Comparison of ENCODE assay signal across 9 cellular contexts in genomic region chr4:1746265-1746691, GRCh38. TPM values are rescaled to one million over a fixed set of nuclear protein-coding genes. Genes with fewer than 3 reads are reported as not detected.
A peak's percentile ranks its signal among the peaks of the same experiment; 100 is the strongest.
DNase-seq lines count a peak whose midpoint lies in the region; ATAC-seq and TF ChIP-seq lines count a peak whose summit lies in the region.
"Had no signal": no experiment of that assay in that cellular context is flagged by ENCODE, and none has a peak within 500 bp of the region (broad histone marks: within the 10 kb centered on the region; RNA-seq: fewer than 3 reads in every experiment).

No MANE protein-coding gene starts in this region.

- H3K27ac Mint-ChIP-seq in HFFc6, result no peak overlapping the region
- H3K27ac Mint-ChIP-seq in endothelial cell (ENCODE audit: unreplicated experiment), result no peak overlapping the region
- H3K27ac Mint-ChIP-seq in naive thymus-derived CD4-positive, alpha-beta T cell, result no peak overlapping the region
- no peak overlapping the region for H3K27ac Mint-ChIP-seq in stimulated activated naive B cell treated with anti-CD40 and anti-IgM and Interleukin-4, amounts not matched to agents 10 μg/mL and 1 μg/mL and 100 μg/mL, for 72 hours
- H3K27ac Mint-ChIP-seq: IgD-negative memory B cell had no signal

- no peak overlapping the region for H3K27ac ChIP-seq in naive thymus-derived CD4-positive, alpha-beta T cell (ENCODE audit: low read depth, low read length)

- H3K36me3 Mint-ChIP-seq in HFFc6 (ENCODE audit: low read depth) (0 out of 2 replicates have a peak, but pooled peaks cover 4% of the 10 kb centered on the region), endothelial cell (ENCODE audit: low read depth, unreplicated experiment) (peaks cover 13% of the 10 kb centered on the region)
- peaks cover 0 to 8% (median 7%) of the 10 kb centered on the region in 5 donors for H3K36me3 Mint-ChIP-seq in naive thymus-derived CD4-positive, alpha-beta T cell
- H3K36me3 Mint-ChIP-seq in stimulated activated naive B cell treated with anti-CD40 and anti-IgM and Interleukin-4, amounts not matched to agents 10 μg/mL and 1 μg/mL and 100 μg/mL, for 72 hours, result peaks cover 18 to 23% of the 10 kb centered on the region in 2 donors

- H3K4me1 ChIP-seq in naive thymus-derived CD4-positive, alpha-beta T cell (ENCODE audit: control insufficient read depth in 2 of 2, insufficient read depth in 2 of 2, low read length in 2 of 2), result no peaks in the 10 kb centered on the region

- no peaks in the 10 kb centered on the region for H3K9me3 ChIP-seq in naive thymus-derived CD4-positive, alpha-beta T cell (ENCODE audit: control insufficient read depth in 2 of 3, low read length in 3 of 3)

- no peak overlapping the region for H3K4me3 ChIP-seq in naive thymus-derived CD4-positive, alpha-beta T cell (ENCODE audit: low read length)

- H3K27me3 Mint-ChIP-seq in HFFc6 (ENCODE audit: insufficient read depth) (peaks cover 2% of the 10 kb centered on the region; the same call in 1 of the 2 replicates), endothelial cell (ENCODE audit: unreplicated experiment) (peaks cover 6% of the 10 kb centered on the region)
- no peaks in the 10 kb centered on the region for H3K27me3 Mint-ChIP-seq in naive thymus-derived CD4-positive, alpha-beta T cell
- peaks cover 0 to 6% of the 10 kb centered on the region in 2 donors for H3K27me3 Mint-ChIP-seq in stimulated activated naive B cell treated with anti-CD40 and anti-IgM and Interleukin-4, amounts not matched to agents 10 μg/mL and 1 μg/mL and 100 μg/mL, for 72 hours

- H3K4me3 Mint-ChIP-seq in HFFc6 (no peak overlapping the region), endothelial cell (ENCODE audit: unreplicated experiment) (no peak overlapping the region)
- H3K4me3 Mint-ChIP-seq in naive thymus-derived CD4-positive, alpha-beta T cell, result no peak overlapping the region
- no peak overlapping the region for H3K4me3 Mint-ChIP-seq in stimulated activated naive B cell treated with anti-CD40 and anti-IgM and Interleukin-4, amounts not matched to agents 10 μg/mL and 1 μg/mL and 100 μg/mL, for 72 hours
- H3K4me3 Mint-ChIP-seq: IgD-negative memory B cell had no signal

- intact Hi-C loops in naive thymus-derived CD4-positive, alpha-beta T cell (cut with micrococcal nuclease), result loop anchor here in 1 of 2 donors (1.0 to 2.0 kb wide), 2 partner anchors 153 to 441 kb away; no protein-coding TSS in a partner anchor

- H3K9me3 Mint-ChIP-seq in HFFc6 (no peaks in the 10 kb centered on the region), endothelial cell (ENCODE audit: unreplicated experiment) (no peaks in the 10 kb centered on the region)
- H3K9me3 Mint-ChIP-seq in naive thymus-derived CD4-positive, alpha-beta T cell, result no peaks in the 10 kb centered on the region
- H3K9me3 Mint-ChIP-seq in stimulated activated naive B cell treated with anti-CD40 and anti-IgM and Interleukin-4, amounts not matched to agents 10 μg/mL and 1 μg/mL and 100 μg/mL, for 72 hours, result no peaks in the 10 kb centered on the region
- H3K9me3 Mint-ChIP-seq: IgD-negative memory B cell had no signal

- TF ChIP-seq CTCF in HFFc6 (IDR thresholded peaks at IDR 0.05) (peak; percentile 95), endothelial cell (IDR thresholded peaks at IDR 0.05; ENCODE audit: unreplicated experiment) (peak; percentile 97)

- peaks cover 0 to 36% (median 5%) of the 10 kb centered on the region in 3 experiments for H3K36me3 ChIP-seq in naive thymus-derived CD4-positive, alpha-beta T cell (ENCODE audit: control insufficient read depth in 2 of 3, insufficient read depth in 3 of 3, low read length in 3 of 3)

- DNase-seq in COR-L47 (lab: John Stamatoyannopoulos, UW), result peak; percentile 71
- peak; percentile 65 for DNase-seq in HFFc6
- peak; percentile 72 for DNase-seq in NCI-H69 (lab: John Stamatoyannopoulos, UW)
- peak; percentile 37 to 63 for DNase-seq in activated CD8-positive, alpha-beta memory T cell treated with anti-CD3 and anti-CD28 coated beads for 1 hour (ENCODE audit: extremely low read depth in 1 of 2, low read depth in 1 of 2)
- peak; percentile 98 for DNase-seq in endothelial cell (ENCODE audit: low spot score)
- peak; percentile 52 to 85 (median 60) for DNase-seq in naive thymus-derived CD4-positive, alpha-beta T cell
- DNase-seq in stimulated activated naive B cell treated with anti-CD40 and anti-IgM and Interleukin-4, amounts not matched to agents 10 μg/mL and 1 μg/mL and 100 μg/mL, for 72 hours, result peak; percentile 82

- CTCF ChIA-PET in naive thymus-derived CD4-positive, alpha-beta T cell (lab: Charles Lee), result interaction anchor here (1.1 to 2.7 kb wide), 4 partner anchors 53 to 154 kb away, joined by 4 to 32 read pairs (median 9); no protein-coding TSS in a partner anchor

- ATAC-seq in naive thymus-derived CD4-positive, alpha-beta T cell, result peak; percentile 68
- ATAC-seq in stimulated activated naive B cell treated with anti-CD40 and anti-IgM and Interleukin-4, amounts not matched to agents 10 μg/mL and 1 μg/mL and 100 μg/mL, for 72 hours (replicated peaks), result peak; percentile 87
- ATAC-seq in GM19324 (IDR thresholded peaks at IDR 0.05; ENCODE audit: low FRiP score, unreplicated experiment), result no peak

- POLR2A ChIA-PET in naive thymus-derived CD4-positive, alpha-beta T cell (lab: Charles Lee), result interaction anchor here (0.7 kb wide), 1 partner anchor 13 kb away, joined by 3 read pairs; no protein-coding TSS in a partner anchor

- no peaks in the 10 kb centered on the region for H3K4me1 Mint-ChIP-seq in HFFc6 (ENCODE audit: low read depth)
- H3K4me1 Mint-ChIP-seq in endothelial cell (ENCODE audit: unreplicated experiment), result no peaks in the 10 kb centered on the region
- H3K4me1 Mint-ChIP-seq in naive thymus-derived CD4-positive, alpha-beta T cell, result no peaks in the 10 kb centered on the region
- peaks cover 4 to 10% of the 10 kb centered on the region in 2 donors for H3K4me1 Mint-ChIP-seq in stimulated activated naive B cell treated with anti-CD40 and anti-IgM and Interleukin-4, amounts not matched to agents 10 μg/mL and 1 μg/mL and 100 μg/mL, for 72 hours
- H3K4me1 Mint-ChIP-seq: IgD-negative memory B cell had no signal

- no peaks in the 10 kb centered on the region for H3K27me3 ChIP-seq in naive thymus-derived CD4-positive, alpha-beta T cell (ENCODE audit: control insufficient read depth in 2 of 2, insufficient read depth in 2 of 2, low read length in 2 of 2)

RNA-seq across cellular contexts. Expression of gene TACC3, which starts 25.0 kb away (rescaled TPM):
- total RNA-seq in HFFc6 (2021; fragmentation: NEBNext Ultra II Directional; extraction: Animal tissue kit (Norgen Biotek cat#: 25700)), result 10 to 100 TPM; 44.2 to 95.3 (median 93.3) TPM
- 42.2 TPM for total RNA-seq in endothelial cell (ENCODE audit: unreplicated experiment)
- 100 to 1,000 TPM; 100 to 165 (median 162) TPM for total RNA-seq in naive thymus-derived CD4-positive, alpha-beta T cell
- polyA plus RNA-seq in naive thymus-derived CD4-positive, alpha-beta T cell, result 100 to 1,000 TPM in 1 of 2 donors, 10 to 100 TPM in 1; 70.5 to 100 TPM

RNA-seq across cellular contexts. Expression of gene TMEM129, which starts 25.2 kb away (rescaled TPM):
- total RNA-seq in HFFc6 (2021; fragmentation: NEBNext Ultra II Directional; extraction: Animal tissue kit (Norgen Biotek cat#: 25700)), result 10 to 100 TPM; 24.6 to 36.7 (median 27.7) TPM
- 27.2 TPM for total RNA-seq in endothelial cell (ENCODE audit: unreplicated experiment)
- total RNA-seq in naive thymus-derived CD4-positive, alpha-beta T cell, result 10 to 100 TPM; 20.0 to 41.1 (median 26.7) TPM
- polyA plus RNA-seq in naive thymus-derived CD4-positive, alpha-beta T cell, result 10 to 100 TPM; 34.9 to 44.7 TPM

RNA-seq across cellular contexts. Expression of gene SLBP, which starts 34.2 kb away (rescaled TPM):
- 10 to 100 TPM; 44.7 to 61.9 (median 58.4) TPM for total RNA-seq in HFFc6 (2021; fragmentation: NEBNext Ultra II Directional; extraction: Animal tissue kit (Norgen Biotek cat#: 25700))
- 33.2 TPM for total RNA-seq in endothelial cell (ENCODE audit: unreplicated experiment)
- total RNA-seq in naive thymus-derived CD4-positive, alpha-beta T cell, result 100 to 1,000 TPM in 1 of 5 experiments, 10 to 100 TPM in 4; 29.5 to 103 (median 30.3) TPM
- 10 to 100 TPM; 51.1 to 62.1 TPM for polyA plus RNA-seq in naive thymus-derived CD4-positive, alpha-beta T cell

RNA-seq across cellular contexts. Expression of gene FGFR3, which starts 46.8 kb away (rescaled TPM):
- 1 to 10 TPM in 1 of 6 experiments, under 1 TPM in 5; 0.59 to 1.6 (median 0.75) TPM for total RNA-seq in HFFc6 (2021; fragmentation: NEBNext Ultra II Directional; extraction: Animal tissue kit (Norgen Biotek cat#: 25700))
- 1.0 TPM for total RNA-seq in endothelial cell (ENCODE audit: unreplicated experiment)
- 1 to 10 TPM in 1 of 5 experiments, not detected in 4; 1.0 TPM for total RNA-seq in naive thymus-derived CD4-positive, alpha-beta T cell
- not detected for polyA plus RNA-seq in naive thymus-derived CD4-positive, alpha-beta T cell
